Comparison of ENCODE assay signal across 34 cellular contexts in the genomic region with DNA sequence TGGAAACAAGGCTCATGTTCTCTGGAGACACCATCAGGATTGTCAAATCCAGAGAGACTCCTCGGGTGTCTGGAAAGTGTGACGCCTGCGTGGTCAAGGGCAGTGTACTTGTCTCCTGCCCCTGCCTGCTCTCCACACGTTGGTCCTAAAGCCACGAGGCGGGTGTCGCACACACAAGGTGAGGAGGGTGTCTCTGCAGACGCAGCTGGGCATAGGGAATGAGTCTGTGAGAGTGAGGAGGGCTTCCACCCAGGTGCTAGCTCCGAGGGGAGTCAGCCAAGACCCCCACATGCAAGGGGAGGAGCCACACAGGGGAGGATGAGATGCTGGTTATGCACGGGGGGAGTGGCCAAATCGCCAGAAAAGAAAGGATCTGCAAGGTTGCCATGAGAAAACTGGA. TPM values are rescaled to one million over a fixed set of nuclear protein-coding genes. Genes with fewer than 3 reads are reported as not detected.
A peak's percentile ranks its signal among the peaks of the same experiment; 100 is the strongest.
DNase-seq lines count a peak whose midpoint lies in the region; ATAC-seq and TF ChIP-seq lines count a peak whose summit lies in the region.
"Had no signal": no experiment of that assay in that cellular context is flagged by ENCODE, and none has a peak within 500 bp of the region (broad histone marks: within the 10 kb centered on the region; RNA-seq: fewer than 3 reads in every experiment).

No MANE protein-coding gene starts in this region.

- ATAC-seq in RWPE2 (ENCODE audit: low read depth) (no peak), naive B cell (ENCODE audit: low read depth in 2 of 2) (no peak)
- ATAC-seq in stimulated activated naive B cell treated with anti-CD40 and anti-IgM and Interleukin-4, amounts not matched to agents 10 μg/mL and 1 μg/mL and 100 μg/mL, for 72 hours (replicated peaks), result no peak
- ATAC-seq: HCT116, HepG2, Panc1 had no signal

- peaks cover 2% of the 10 kb centered on the region for H3K4me1 Mint-ChIP-seq in activated naive CD8-positive, alpha-beta T cell (ENCODE audit: low read depth)
- H3K4me1 Mint-ChIP-seq in activated naive CD8-positive, alpha-beta T cell treated with anti-CD3 and anti-CD28 coated beads for 36 hours, result no peaks in the 10 kb centered on the region
- H3K4me1 Mint-ChIP-seq in naive B cell, result peaks cover 13 to 17% (median 15%) of the 10 kb centered on the region in 3 donors
- H3K4me1 Mint-ChIP-seq in stimulated activated naive B cell treated with anti-CD40 and anti-IgM and Interleukin-4, amounts not matched to agents 10 μg/mL and 1 μg/mL and 100 μg/mL, for 72 hours, result peaks cover 14 to 21% of the 10 kb centered on the region in 2 donors

- peaks cover 49% of the 10 kb centered on the region for H3K36me3 ChIP-seq in RWPE2 (ENCODE audit: low read depth)

- H3K27me3 ChIP-seq in RWPE2 (ENCODE audit: insufficient read depth, poor library complexity, severe bottlenecking), result no peaks in the 10 kb centered on the region
- H3K27me3 ChIP-seq: BE2C, SJCRH30 had no signal

- no peak overlapping the region for H3K4me3 Mint-ChIP-seq in activated naive CD8-positive, alpha-beta T cell
- no peak overlapping the region for H3K4me3 Mint-ChIP-seq in activated naive CD8-positive, alpha-beta T cell treated with anti-CD3 and anti-CD28 coated beads for 36 hours
- no peak overlapping the region for H3K4me3 Mint-ChIP-seq in naive B cell
- H3K4me3 Mint-ChIP-seq in stimulated activated naive B cell treated with anti-CD40 and anti-IgM and Interleukin-4, amounts not matched to agents 10 μg/mL and 1 μg/mL and 100 μg/mL, for 72 hours, result no peak overlapping the region
- H3K4me3 Mint-ChIP-seq: CD14-positive monocyte; CD8-positive, alpha-beta memory T cell had no signal

- no peak overlapping the region for H3K4me3 ChIP-seq in RWPE2 (ENCODE audit: severe bottlenecking)
- H3K4me3 ChIP-seq: SJCRH30 had no signal

- peaks cover 7% of the 10 kb centered on the region for H3K36me3 Mint-ChIP-seq in activated naive CD8-positive, alpha-beta T cell
- H3K36me3 Mint-ChIP-seq in activated naive CD8-positive, alpha-beta T cell treated with anti-CD3 and anti-CD28 coated beads for 36 hours, result peaks cover 10% of the 10 kb centered on the region
- H3K36me3 Mint-ChIP-seq in naive B cell, result peaks cover 9 to 10% of the 10 kb centered on the region in 2 donors
- peaks cover 43 to 46% of the 10 kb centered on the region in 2 donors for H3K36me3 Mint-ChIP-seq in stimulated activated naive B cell treated with anti-CD40 and anti-IgM and Interleukin-4, amounts not matched to agents 10 μg/mL and 1 μg/mL and 100 μg/mL, for 72 hours

- peak overlapping the region; percentile 16 for H3K27ac Mint-ChIP-seq in activated naive CD8-positive, alpha-beta T cell
- no peak overlapping the region for H3K27ac Mint-ChIP-seq in activated naive CD8-positive, alpha-beta T cell treated with anti-CD3 and anti-CD28 coated beads for 36 hours
- H3K27ac Mint-ChIP-seq in naive B cell, result peak overlapping the region in 4 of 6 donors; percentile 22 to 82 (median 62)
- H3K27ac Mint-ChIP-seq in stimulated activated naive B cell treated with anti-CD40 and anti-IgM and Interleukin-4, amounts not matched to agents 10 μg/mL and 1 μg/mL and 100 μg/mL, for 72 hours, result peak overlapping the region; percentile 79

- no peaks in the 10 kb centered on the region for H3K27me3 Mint-ChIP-seq in activated naive CD8-positive, alpha-beta T cell
- H3K27me3 Mint-ChIP-seq in activated naive CD8-positive, alpha-beta T cell treated with anti-CD3 and anti-CD28 coated beads for 36 hours, result no peaks in the 10 kb centered on the region
- no peaks in the 10 kb centered on the region for H3K27me3 Mint-ChIP-seq in naive B cell
- no peaks in the 10 kb centered on the region for H3K27me3 Mint-ChIP-seq in stimulated activated naive B cell treated with anti-CD40 and anti-IgM and Interleukin-4, amounts not matched to agents 10 μg/mL and 1 μg/mL and 100 μg/mL, for 72 hours
- H3K27me3 Mint-ChIP-seq: CD8-positive, alpha-beta memory T cell had no signal

- peaks cover 4% of the 10 kb centered on the region for H3K4me1 ChIP-seq in RWPE2 (ENCODE audit: insufficient read depth, poor library complexity, severe bottlenecking)
- H3K4me1 ChIP-seq: BE2C, SJCRH30 had no signal

- no peaks in the 10 kb centered on the region for H3K9me3 ChIP-seq in RWPE2 (ENCODE audit: severe bottlenecking)
- H3K9me3 ChIP-seq: BE2C, SJCRH30 had no signal

- no peak for DNase-seq in activated naive CD8-positive, alpha-beta T cell treated with anti-CD3 and anti-CD28 coated beads for 36 hours
- DNase-seq in RWPE2 (ENCODE audit: low spot score) (peak; percentile 65), naive B cell (no peak), foreskin melanocyte (no peak), GDM1 (lab: John Stamatoyannopoulos, UW) (no peak)
- no peak for DNase-seq in stimulated activated naive B cell treated with anti-CD40 and anti-IgM and Interleukin-4, amounts not matched to agents 10 μg/mL and 1 μg/mL and 100 μg/mL, for 72 hours
- DNase-seq in activated CD4-positive, alpha-beta T cell treated with anti-CD3 and anti-CD28 coated beads, Interleukin-2, amount 50 U/mL, for 48 hours, result no peak
- DNase-seq: 8988T; ACHN; BE2C; CD8-positive, alpha-beta memory T cell; DMS 273 treated with DMSO at 0.1 percent for 48 hours; DMS79; EL; GF-D8; GOT3; Karpas-422; NCI-H1092 treated with DMSO at 0.1 percent for 48 hours; NCI-H1436; NCI-H187; NCI-H2081 treated with DMSO at 0.1 percent for 48 hours; NCI-H2171; NCI-H226; NCI-H510A; NCI-H69; SJCRH30 had no signal

- no peaks in the 10 kb centered on the region for H3K9me3 Mint-ChIP-seq in activated naive CD8-positive, alpha-beta T cell (ENCODE audit: low read depth)
- no peaks in the 10 kb centered on the region for H3K9me3 Mint-ChIP-seq in activated naive CD8-positive, alpha-beta T cell treated with anti-CD3 and anti-CD28 coated beads for 36 hours
- H3K9me3 Mint-ChIP-seq in naive B cell, result no peaks in the 10 kb centered on the region
- no peaks in the 10 kb centered on the region for H3K9me3 Mint-ChIP-seq in stimulated activated naive B cell treated with anti-CD40 and anti-IgM and Interleukin-4, amounts not matched to agents 10 μg/mL and 1 μg/mL and 100 μg/mL, for 72 hours
- H3K9me3 Mint-ChIP-seq: CD14-positive monocyte; CD8-positive, alpha-beta memory T cell had no signal

- no peak for TF ChIP-seq CTCF in RWPE2 (IDR thresholded peaks at IDR 0.05; ENCODE audit: poor library complexity, severe bottlenecking)

- H3K27ac ChIP-seq in RWPE2 (ENCODE audit: poor library complexity, severe bottlenecking), result no peak overlapping the region
- H3K27ac ChIP-seq: RWPE1, SJCRH30 had no signal

RNA-seq across cellular contexts. Expression of a gene that starts 27.9 kb away (rescaled TPM):
- total RNA-seq in activated naive CD8-positive, alpha-beta T cell treated with anti-CD3 and anti-CD28 coated beads for 36 hours, result not detected
- polyA plus RNA-seq in naive B cell (ENCODE audit: low read depth in 6 of 6), result under 1 TPM in 2 of 6 donors, not detected in 4; 0.09 to 0.23 TPM
- total RNA-seq: CD8-positive, alpha-beta memory T cell; HT1080; OCI-LY7; SJCRH30 had no signal
- polyA plus RNA-seq: CD14-positive monocyte; CD8-positive, alpha-beta memory T cell had no signal
